ENCODE assay signal across 20 cellular contexts in the genomic region with DNA sequence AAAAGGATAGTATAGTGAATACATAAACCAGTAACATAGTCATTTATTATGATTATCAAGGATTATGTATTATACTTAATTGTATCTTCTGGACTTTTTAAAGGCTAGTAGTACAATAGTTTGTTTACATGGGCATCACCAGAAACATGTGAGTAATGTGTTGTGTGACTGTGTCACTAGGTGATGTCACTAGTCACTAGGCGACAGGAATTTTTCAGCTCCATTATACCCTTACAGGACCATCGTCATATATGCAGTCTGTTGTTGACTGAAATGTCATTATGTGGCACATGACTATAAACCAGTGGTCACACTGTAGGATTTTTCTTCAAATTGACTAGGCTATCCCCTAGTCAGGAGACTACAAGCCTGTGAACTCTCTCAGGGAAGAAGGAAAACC.
DNase-seq lines count a peak whose midpoint lies in the region; ATAC-seq, FAIRE-seq and TF ChIP-seq lines count a peak whose summit lies in the region.
"Had no signal": no experiment of that assay in that cellular context is flagged by ENCODE, and none has a peak within 500 bp of the region (broad histone marks: within the 10 kb centered on the region; RNA-seq: fewer than 3 reads in every experiment).

No MANE protein-coding gene starts in this region.

- 96% methylated on average over 2 of the region's 2 CpGs for WGBS in HepG2 (ENCODE audit: low lambda C conversion rate)
- 83% methylated on average over 2 of the region's 2 CpGs for WGBS in right lobe of liver (ENCODE audit: insufficient coverage, low coverage, low lambda C conversion rate, missing lambda C conversion rate)
- 88% methylated on average over 2 of the region's 2 CpGs; no CpG with 5 or more reads in 1 of the 2 experiments for WGBS in H1 (ENCODE audit: extremely low coverage in 1 of 2, insufficient coverage in 1 of 2, insufficient read length in 1 of 2, insufficient replicate concordance in 2 of 2, low coverage in 1 of 2, low lambda C conversion rate in 2 of 2, missing lambda C conversion rate in 1 of 2), 2 experiments

- no peak overlapping the region for H2AK5ac ChIP-seq in H1 (ENCODE audit: low read depth, low read length)

- peaks cover 1% of the 10 kb centered on the region; the same call in 1 of the 3 replicates for H3K36me3 Mint-ChIP-seq in GM23338 (ENCODE audit: low read depth)
- H3K36me3 Mint-ChIP-seq: CD14-positive monocyte had no signal

- no peak for ATAC-seq in HepG2
- no peak for ATAC-seq in right lobe of liver
- no peak for ATAC-seq in GM21717 (IDR thresholded peaks at IDR 0.05; ENCODE audit: unreplicated experiment)
- ATAC-seq in GM23338: no peak
- ATAC-seq: GM12878, HCT116 had no signal

- H4K8ac ChIP-seq in H1 (ENCODE audit: extremely low read depth, insufficient read depth, low read length): no peak overlapping the region

- no peak overlapping the region for H3K56ac ChIP-seq in H1 (replicated peaks; ENCODE audit: insufficient read length, low read depth, low read length)

- H3K18ac ChIP-seq in H1 (ENCODE audit: extremely low read depth, low read length): no peak overlapping the region

- no TSS peak for BruUV-seq in HepG2 (replicated peaks; lab: Mats Ljungman, UMichigan)

- H4K5ac ChIP-seq in H1 (ENCODE audit: insufficient read length, low read depth, low read length): no peak overlapping the region

- no peak overlapping the region for H3K4ac ChIP-seq in H1 (replicated peaks; ENCODE audit: insufficient read length, low read depth, low read length)

- no peak for TF ChIP-seq CTCF in HepG2 (CRISPR knock-in tag; IDR thresholded peaks at IDR 0.05)
- TF ChIP-seq CTCF in right lobe of liver (IDR thresholded peaks at IDR 0.05): no peak
- TF ChIP-seq CTCF in H1 (IDR thresholded peaks at IDR 0.05; ENCODE audit: control extremely low read depth in 1 of 3, insufficient read depth in 1 of 3, low read depth in 1 of 3, low read length in 3 of 3): no peak
- TF ChIP-seq CTCF in GM23338 (conservative IDR thresholded peaks at IDR 0.05; ENCODE audit: low read depth in 2 of 2): no peak

- no peak for TF ChIP-seq EP300 in HepG2 (IDR thresholded peaks at IDR 0.05; ENCODE audit: low read depth in 2 of 2, low read length in 2 of 2)
- no peak for TF ChIP-seq EP300 in HepG2 (CRISPR knock-in tag; IDR thresholded peaks at IDR 0.05; ENCODE audit: borderline replicate concordance)
- TF ChIP-seq EP300 in H1 (IDR thresholded peaks at IDR 0.05; ENCODE audit: borderline replicate concordance in 1 of 2, low read depth in 2 of 2, low read length in 2 of 2): no peak

- H3K4me3 Mint-ChIP-seq in GM23338: no peak overlapping the region
- H3K4me3 Mint-ChIP-seq: CD14-positive monocyte; CD4-positive, alpha-beta memory T cell; HFFc6 had no signal

- no peak overlapping the region for H3K27ac Mint-ChIP-seq in GM23338
- H3K27ac Mint-ChIP-seq: CD14-positive monocyte; CD4-positive, alpha-beta memory T cell; HFFc6 had no signal

- no peak for DNase-seq in HepG2 (ENCODE audit: low spot score)
- no peak for DNase-seq in right lobe of liver
- DNase-seq in M059J (ENCODE audit: low read depth): peak; percentile 29
- no peak for DNase-seq in H1 (ENCODE audit: low read depth in 1 of 2, low spot score in 2 of 2)
- no peak for DNase-seq in stimulated activated CD4-positive, alpha-beta T cell treated with anti-CD3 and anti-CD28 coated beads, Interleukin-4, amount 100 ng/mL, for 4 hours
- no peak for DNase-seq in GM23338 (ENCODE audit: low spot score)
- DNase-seq: AML-193; CD4-positive, alpha-beta memory T cell; DMS153; DND-41; EL; GM23248; H7; HFFc6; KG1 had no signal

- no peak overlapping the region for H3K4me2 ChIP-seq in HepG2 (ENCODE audit: low read depth, low read length)
- H3K4me2 ChIP-seq in H1 (ENCODE audit: insufficient read depth in 1 of 2, low read depth in 2 of 2, low read length in 2 of 2): no peak overlapping the region
- no peak overlapping the region for H3K4me2 ChIP-seq in GM23338

- POLR2A ChIA-PET in HepG2 (lab: Yijun Ruan, JAX): no interaction called here
- POLR2A ChIA-PET in H1 (lab: Charles Lee; ENCODE audit: partially characterized antibody): no interaction called here

- no peak overlapping the region for H4K91ac ChIP-seq in H1 (replicated peaks; ENCODE audit: insufficient read length, low read length)

- H3K14ac ChIP-seq in H1 (ENCODE audit: insufficient read length): no peak overlapping the region

- no peaks in the 10 kb centered on the region for H3K9me2 ChIP-seq in GM23338 (ENCODE audit: insufficient read depth)

- H3K4me1 ChIP-seq in HepG2 (ENCODE audit: insufficient read depth, low read length) (no peaks in the 10 kb centered on the region), right lobe of liver (no peaks in the 10 kb centered on the region), H1 (replicated peaks in 1 of 4; ENCODE audit: control insufficient read depth in 3 of 4, insufficient read depth in 4 of 4, low read length in 3 of 4) (no peaks in the 10 kb centered on the region), GM23338 (ENCODE audit: insufficient read depth) (no peaks in the 10 kb centered on the region)

- H3K9ac ChIP-seq in HepG2 (ENCODE audit: insufficient read depth, low read depth, low read length) (no peak overlapping the region), H1 (replicated peaks in 1 of 4; ENCODE audit: extremely low read depth in 1 of 4, low read depth in 3 of 4, low read length in 3 of 4) (no peak overlapping the region)
- H3K9ac ChIP-seq: GM23248 had no signal

- no peaks in the 10 kb centered on the region for H3F3A ChIP-seq in GM23338 (replicated peaks; ENCODE audit: low read depth)

- TF ChIP-seq POLR2A in HepG2 (IDR thresholded peaks at IDR 0.05; ENCODE audit: insufficient read depth in 1 of 2, low read depth in 2 of 2, low read length in 2 of 2): no peak
- TF ChIP-seq POLR2A in right lobe of liver (IDR thresholded peaks at IDR 0.05): no peak
- no peak for TF ChIP-seq POLR2A in H1 (IDR thresholded peaks at IDR 0.05; ENCODE audit: control extremely low read depth in 1 of 2, low read depth in 2 of 2, low read length in 2 of 2)

- H3K4me1 Mint-ChIP-seq in GM23338: 0 out of 3 replicates have a peak, but pooled peaks cover 3% of the 10 kb centered on the region
- H3K4me1 Mint-ChIP-seq: CD4-positive, alpha-beta memory T cell had no signal

- TF ChIP-seq RAD21 in HepG2 (CRISPR knock-in tag; IDR thresholded peaks at IDR 0.05) (no peak), H1 (IDR thresholded peaks at IDR 0.05 in 1 of 2, conservative IDR thresholded peaks at IDR 0.05 in 1 of 2; ENCODE audit: low read depth in 2 of 2, low read length in 2 of 2) (no peak)

- H2BK5ac ChIP-seq in H1 (ENCODE audit: low read depth, low read length): no peak overlapping the region

- CTCF ChIA-PET in HepG2 (lab: Yijun Ruan, JAX; ENCODE audit: low intra/inter-chr PET ratio, low total read pairs): no interaction called here
- CTCF ChIA-PET in H1 (lab: Charles Lee; ENCODE audit: partially characterized antibody): no interaction called here

- H3K4me3 ChIP-seq in HepG2 (replicated peaks in 1 of 3; ENCODE audit: insufficient read depth in 1 of 3, low read depth in 2 of 3, low read length in 3 of 3) (no peak overlapping the region), right lobe of liver (no peak overlapping the region), H1 (ENCODE audit: extremely low read depth in 1 of 4, insufficient read depth in 2 of 4, low read depth in 3 of 4, low read length in 4 of 4) (no peak overlapping the region), GM23338 (no peak overlapping the region)
- H3K4me3 ChIP-seq: GM12878, GM23248 had no signal

- no peaks in the 10 kb centered on the region for H3K9me3 ChIP-seq in HepG2 (ENCODE audit: low read length)
- H3K9me3 ChIP-seq in right lobe of liver: no peaks in the 10 kb centered on the region
- peaks cover 0 to 8% of the 10 kb centered on the region in 2 experiments; a peak in 1 of 4 replicates for H3K9me3 ChIP-seq in H1 (ENCODE audit: insufficient read depth in 2 of 2, low read depth in 1 of 2, low read length in 1 of 2)

- H2BK12ac ChIP-seq in H1 (ENCODE audit: low read depth, low read length): no peak overlapping the region

- H2BK20ac ChIP-seq in H1 (ENCODE audit: low read length): no peak overlapping the region

- H3K27me3 ChIP-seq in HepG2 (ENCODE audit: control insufficient read depth in 1 of 2, insufficient read depth in 2 of 2, low read length in 2 of 2): no peaks in the 10 kb centered on the region
- no peaks in the 10 kb centered on the region for H3K27me3 ChIP-seq in right lobe of liver
- peaks cover 0 to 1% (median 0%) of the 10 kb centered on the region in 4 experiments; a peak in 1 of 7 replicates for H3K27me3 ChIP-seq in H1 (replicated peaks in 1 of 4; ENCODE audit: control insufficient read depth in 3 of 4, extremely low read depth in 1 of 4, insufficient read depth in 3 of 4, low read length in 3 of 4)
- H3K27me3 ChIP-seq in GM23338 (ENCODE audit: insufficient read depth): no peaks in the 10 kb centered on the region

- H3K9me3 Mint-ChIP-seq in GM23338: peaks cover under 1% of the 10 kb centered on the region; the same call in 2 of the 3 replicates

- H3K79me1 ChIP-seq in H1 (ENCODE audit: low read depth, low read length): no peaks in the 10 kb centered on the region

- no peaks in the 10 kb centered on the region for H3K79me2 ChIP-seq in HepG2 (ENCODE audit: insufficient read depth, low read length)
- H3K79me2 ChIP-seq in H1 (ENCODE audit: control insufficient read depth in 1 of 2, insufficient read depth in 2 of 2, low read length in 2 of 2): no peaks in the 10 kb centered on the region
- H3K79me2 ChIP-seq in GM23338 (replicated peaks; ENCODE audit: insufficient read depth): no peaks in the 10 kb centered on the region

- H3K23ac ChIP-seq in H1 (ENCODE audit: insufficient read length): no peak overlapping the region

- H2AFZ ChIP-seq in HepG2 (ENCODE audit: low read length): no peak overlapping the region
- H2AFZ ChIP-seq in H1 (ENCODE audit: low read length): no peak overlapping the region
- no peak overlapping the region for H2AFZ ChIP-seq in GM23338
- H2AFZ ChIP-seq: GM23248 had no signal

- intact Hi-C loops in HepG2 (cut with micrococcal nuclease; ENCODE audit: unreplicated experiment) (no loop called here), right lobe of liver (cut with DNase I) (no loop called here)

- H2BK15ac ChIP-seq in H1 (ENCODE audit: low read length): no peak overlapping the region

- FAIRE-seq in HepG2 (lab: Jason Lieb, UNC): no peak
- FAIRE-seq in H1 (lab: Jason Lieb, UNC): no peak
- FAIRE-seq: A204.1, GM12878 had no signal

- H3K27ac ChIP-seq in HepG2 (ENCODE audit: extremely low read length, insufficient read depth, low read length): no peak overlapping the region
- H3K27ac ChIP-seq in right lobe of liver: no peak overlapping the region
- no peak overlapping the region for H3K27ac ChIP-seq in H1 (ENCODE audit: low read depth, low read length)
- no peak overlapping the region for H3K27ac ChIP-seq in GM23338 (ENCODE audit: low read depth)
- H3K27ac ChIP-seq: GM23248 had no signal

- in situ Hi-C loops in HepG2 (cut with HindIII; ENCODE audit: extremely low pct_ligation_motif_present, low pct_unique_long_range_greater_than_20kb): no loop called here

- no peaks in the 10 kb centered on the region for H3K23me2 ChIP-seq in H1 (ENCODE audit: low read depth, low read length)

- no peaks in the 10 kb centered on the region for H3K27me3 Mint-ChIP-seq in GM23338 (ENCODE audit: insufficient read depth, low read depth, poor library complexity)
- H3K27me3 Mint-ChIP-seq: CD4-positive, alpha-beta memory T cell had no signal

- no peaks in the 10 kb centered on the region; a peak in 1 of 5 replicates for H3K36me3 ChIP-seq in HepG2 (replicated peaks in 1 of 2; ENCODE audit: control insufficient read depth in 1 of 2, insufficient read depth in 2 of 2, low read length in 2 of 2)
- no peaks in the 10 kb centered on the region for H3K36me3 ChIP-seq in right lobe of liver
- H3K36me3 ChIP-seq in H1 (ENCODE audit: control insufficient read depth in 2 of 4, insufficient read depth in 4 of 4, low read length in 3 of 4): no peaks in the 10 kb centered on the region
- H3K36me3 ChIP-seq in GM23338 (ENCODE audit: insufficient read depth): no peaks in the 10 kb centered on the region

- no peak overlapping the region for H2BK120ac ChIP-seq in H1 (replicated peaks; ENCODE audit: low read depth, low read length)

- H4K20me1 ChIP-seq in HepG2 (ENCODE audit: insufficient read depth, low read length) (no peaks in the 10 kb centered on the region), H1 (replicated peaks in 1 of 2; ENCODE audit: control insufficient read depth in 1 of 2, insufficient read depth in 2 of 2, low read length in 2 of 2) (no peaks in the 10 kb centered on the region), GM23338 (replicated peaks; ENCODE audit: insufficient read depth) (no peaks in the 10 kb centered on the region)

Comparison
In these comparisons a context has a peak if more than half of its experiments do, and no peak if none do; other contexts are left out.
1. Of the 41 proteins assayed by ChIP-seq in both HepG2 and H1: peak only in HepG2: none; only in H1: none; in both: RFX5; in neither: 39; mixed calls (peak in some experiments, not most) for 1.